In the genomic region with DNA sequence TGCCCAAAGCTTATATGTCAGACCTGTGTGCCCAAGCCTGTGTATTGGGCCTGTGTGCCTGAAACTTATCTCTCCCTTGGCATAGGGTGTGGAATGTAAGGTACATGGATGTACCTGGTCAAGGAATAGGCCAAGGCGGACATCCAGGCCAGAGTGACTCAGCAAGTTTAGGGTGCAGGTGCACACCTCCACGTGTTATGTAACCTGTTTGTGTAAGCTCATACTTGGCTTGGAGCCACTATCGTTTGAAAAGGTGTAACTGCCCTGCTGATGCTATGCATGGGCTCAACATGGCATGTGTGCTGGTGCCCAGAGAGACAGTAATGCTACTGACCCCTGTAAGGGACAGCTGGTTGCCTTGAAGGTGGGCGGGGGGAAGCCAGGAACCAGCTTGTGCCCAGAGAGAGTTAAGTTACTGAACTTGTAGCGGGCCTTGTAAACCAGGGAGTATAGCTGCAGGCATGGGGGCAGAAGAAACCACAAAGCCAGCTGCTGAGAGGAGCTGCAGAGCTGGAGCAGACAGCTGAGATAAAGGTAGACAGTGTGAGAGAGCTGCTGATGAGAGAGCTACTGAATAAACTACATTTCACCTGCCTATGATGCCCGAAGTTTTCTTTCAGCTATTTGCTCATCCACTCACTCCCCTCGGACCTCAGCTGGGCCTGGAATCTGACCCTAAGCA, we compare ENCODE assay signal across 1 cellular context.
TF ChIP-seq lines count a peak whose summit lies in the region.

No MANE protein-coding gene starts in this region.

TF ChIP-seq in GM23338, 12 proteins besides CTCF, POLR2A, EP300 and RAD21 (continued from another document):
- TF ChIP-seq, protein P1, sequence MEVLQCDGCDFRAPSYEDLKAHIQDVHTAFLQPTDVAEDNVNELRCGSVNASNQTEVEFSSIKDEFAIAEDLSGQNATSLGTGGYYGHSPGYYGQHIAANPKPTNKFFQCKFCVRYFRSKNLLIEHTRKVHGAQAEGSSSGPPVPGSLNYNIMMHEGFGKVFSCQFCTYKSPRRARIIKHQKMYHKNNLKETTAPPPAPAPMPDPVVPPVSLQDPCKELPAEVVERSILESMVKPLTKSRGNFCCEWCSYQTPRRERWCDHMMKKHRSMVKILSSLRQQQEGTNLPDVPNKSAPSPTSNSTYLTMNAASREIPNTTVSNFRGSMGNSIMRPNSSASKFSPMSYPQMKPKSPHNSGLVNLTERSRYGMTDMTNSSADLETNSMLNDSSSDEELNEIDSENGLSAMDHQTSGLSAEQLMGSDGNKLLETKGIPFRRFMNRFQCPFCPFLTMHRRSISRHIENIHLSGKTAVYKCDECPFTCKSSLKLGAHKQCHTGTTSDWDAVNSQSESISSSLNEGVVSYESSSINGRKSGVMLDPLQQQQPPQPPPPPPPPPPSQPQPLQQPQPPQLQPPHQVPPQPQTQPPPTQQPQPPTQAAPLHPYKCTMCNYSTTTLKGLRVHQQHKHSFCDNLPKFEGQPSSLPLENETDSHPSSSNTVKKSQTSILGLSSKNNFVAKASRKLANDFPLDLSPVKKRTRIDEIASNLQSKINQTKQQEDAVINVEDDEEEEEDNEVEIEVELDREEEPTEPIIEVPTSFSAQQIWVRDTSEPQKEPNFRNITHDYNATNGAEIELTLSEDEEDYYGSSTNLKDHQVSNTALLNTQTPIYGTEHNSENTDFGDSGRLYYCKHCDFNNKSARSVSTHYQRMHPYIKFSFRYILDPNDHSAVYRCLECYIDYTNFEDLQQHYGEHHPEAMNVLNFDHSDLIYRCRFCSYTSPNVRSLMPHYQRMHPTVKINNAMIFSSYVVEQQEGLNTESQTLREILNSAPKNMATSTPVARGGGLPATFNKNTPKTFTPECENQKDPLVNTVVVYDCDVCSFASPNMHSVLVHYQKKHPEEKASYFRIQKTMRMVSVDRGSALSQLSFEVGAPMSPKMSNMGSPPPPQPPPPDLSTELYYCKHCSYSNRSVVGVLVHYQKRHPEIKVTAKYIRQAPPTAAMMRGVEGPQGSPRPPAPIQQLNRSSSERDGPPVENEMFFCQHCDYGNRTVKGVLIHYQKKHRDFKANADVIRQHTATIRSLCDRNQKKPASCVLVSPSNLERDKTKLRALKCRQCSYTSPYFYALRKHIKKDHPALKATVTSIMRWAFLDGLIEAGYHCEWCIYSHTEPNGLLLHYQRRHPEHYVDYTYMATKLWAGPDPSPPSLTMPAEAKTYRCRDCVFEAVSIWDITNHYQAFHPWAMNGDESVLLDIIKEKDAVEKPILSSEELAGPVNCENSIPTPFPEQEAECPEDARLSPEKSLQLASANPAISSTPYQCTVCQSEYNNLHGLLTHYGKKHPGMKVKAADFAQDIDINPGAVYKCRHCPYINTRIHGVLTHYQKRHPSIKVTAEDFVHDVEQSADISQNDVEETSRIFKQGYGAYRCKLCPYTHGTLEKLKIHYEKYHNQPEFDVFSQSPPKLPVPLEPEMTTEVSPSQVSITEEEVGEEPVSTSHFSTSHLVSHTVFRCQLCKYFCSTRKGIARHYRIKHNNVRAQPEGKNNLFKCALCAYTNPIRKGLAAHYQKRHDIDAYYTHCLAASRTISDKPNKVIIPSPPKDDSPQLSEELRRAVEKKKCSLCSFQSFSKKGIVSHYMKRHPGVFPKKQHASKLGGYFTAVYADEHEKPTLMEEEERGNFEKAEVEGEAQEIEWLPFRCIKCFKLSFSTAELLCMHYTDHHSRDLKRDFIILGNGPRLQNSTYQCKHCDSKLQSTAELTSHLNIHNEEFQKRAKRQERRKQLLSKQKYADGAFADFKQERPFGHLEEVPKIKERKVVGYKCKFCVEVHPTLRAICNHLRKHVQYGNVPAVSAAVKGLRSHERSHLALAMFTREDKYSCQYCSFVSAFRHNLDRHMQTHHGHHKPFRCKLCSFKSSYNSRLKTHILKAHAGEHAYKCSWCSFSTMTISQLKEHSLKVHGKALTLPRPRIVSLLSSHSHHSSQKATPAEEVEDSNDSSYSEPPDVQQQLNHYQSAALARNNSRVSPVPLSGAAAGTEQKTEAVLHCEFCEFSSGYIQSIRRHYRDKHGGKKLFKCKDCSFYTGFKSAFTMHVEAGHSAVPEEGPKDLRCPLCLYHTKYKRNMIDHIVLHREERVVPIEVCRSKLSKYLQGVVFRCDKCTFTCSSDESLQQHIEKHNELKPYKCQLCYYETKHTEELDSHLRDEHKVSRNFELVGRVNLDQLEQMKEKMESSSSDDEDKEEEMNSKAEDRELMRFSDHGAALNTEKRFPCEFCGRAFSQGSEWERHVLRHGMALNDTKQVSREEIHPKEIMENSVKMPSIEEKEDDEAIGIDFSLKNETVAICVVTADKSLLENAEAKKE (CRISPR knock-in tag; IDR thresholded peaks at IDR 0.05) = no peak
